Comparison of ENCODE assay signal across 8 cellular contexts in the genomic region with DNA sequence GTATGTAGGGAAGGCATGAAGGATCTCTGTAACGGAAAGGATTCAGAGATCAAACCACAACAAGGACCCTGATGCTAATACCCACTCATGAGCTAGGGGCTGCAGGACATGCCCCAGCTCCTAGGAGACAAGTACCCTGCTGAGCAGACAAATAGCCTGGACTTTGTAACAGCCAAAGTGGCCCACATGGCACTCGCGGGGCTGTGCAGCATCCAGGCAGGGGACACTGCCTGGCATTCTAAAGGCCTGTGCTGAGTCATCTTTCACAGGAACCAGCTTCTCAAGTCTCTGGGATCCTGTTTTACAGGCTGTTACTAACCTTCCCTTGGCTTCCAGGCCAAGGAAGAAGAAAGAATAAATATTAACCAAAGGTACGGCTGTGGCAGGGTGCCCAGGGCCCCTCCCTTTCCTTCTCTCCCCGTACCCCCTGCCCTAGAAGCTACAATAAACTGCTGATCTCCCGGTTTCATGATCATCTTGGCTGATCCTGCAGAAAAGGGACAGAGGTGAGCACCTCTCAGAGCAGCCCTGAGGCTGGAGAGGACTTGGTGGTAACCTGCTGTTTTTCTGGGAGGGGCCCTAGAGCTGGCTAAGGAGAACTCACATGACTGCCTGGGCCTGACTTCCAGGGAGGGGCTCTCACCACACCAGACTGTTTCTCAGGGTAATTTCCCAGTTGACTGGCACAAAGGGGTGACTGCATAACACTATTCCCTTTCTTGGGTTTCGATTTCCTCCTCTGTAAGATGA. TPM values are rescaled to one million over a fixed set of nuclear protein-coding genes. Genes with fewer than 3 reads are reported as not detected.
DNase-seq lines count a peak whose midpoint lies in the region; ATAC-seq, FAIRE-seq and TF ChIP-seq lines count a peak whose summit lies in the region.

No MANE protein-coding gene starts in this region.

- H3K27ac ChIP-seq in astrocyte (ENCODE audit: low read depth, low read length) (no peak overlapping the region), stomach smooth muscle (ENCODE audit: low read length) (peak overlapping the region; percentile 18)

- ATAC-seq in HG03280 (IDR thresholded peaks at IDR 0.05; ENCODE audit: unreplicated experiment) = no peak
- no peak for ATAC-seq in stimulated activated effector memory CD8-positive, alpha-beta T cell treated with anti-CD3 and anti-CD28 coated beads, Interleukin-12 subunit alpha, Interleukin-12 subunit beta, amount 100 ng/mL, for 72 hours

- TF ChIP-seq CTCF in CD14-positive monocyte (IDR thresholded peaks at IDR 0.05) (no peak), astrocyte (IDR thresholded peaks at IDR 0.05; ENCODE audit: insufficient read depth, low read depth, low read length) (no peak)

- H3K9ac ChIP-seq in astrocyte (ENCODE audit: low read length) = no peak overlapping the region
- peak overlapping the region in 1 of 2 donors; percentile 21 for H3K9ac ChIP-seq in stomach smooth muscle (ENCODE audit: low read length in 2 of 2)

- peak overlapping the region; percentile 95 to 99 (median 98) for H3K27ac Mint-ChIP-seq in CD14-positive monocyte
- H3K27ac Mint-ChIP-seq in astrocyte (ENCODE audit: unreplicated experiment) = peak overlapping the region; percentile 77
- H3K27ac Mint-ChIP-seq in stimulated activated effector memory CD8-positive, alpha-beta T cell treated with anti-CD3 and anti-CD28 coated beads, Interleukin-12 subunit alpha, Interleukin-12 subunit beta, amount 100 ng/mL, for 72 hours = no peak overlapping the region

- no peaks in the 10 kb centered on the region for H3K27me3 ChIP-seq in astrocyte (ENCODE audit: insufficient read depth, low read length)
- no peaks in the 10 kb centered on the region for H3K27me3 ChIP-seq in stomach smooth muscle (ENCODE audit: control insufficient read depth in 1 of 2, insufficient read depth in 2 of 2, low read length in 2 of 2)

- H3K79me2 ChIP-seq in astrocyte (ENCODE audit: insufficient read depth, low read length) = no peaks in the 10 kb centered on the region

- H3K9me3 ChIP-seq in astrocyte (ENCODE audit: insufficient read depth, low read depth, low read length) = no peaks in the 10 kb centered on the region
- H3K9me3 ChIP-seq in stomach smooth muscle (ENCODE audit: control insufficient read depth in 2 of 2, low read length in 2 of 2) = no peaks in the 10 kb centered on the region

- DNase-seq in CD14-positive monocyte (ENCODE audit: low spot score) (peak; percentile 78), LHCN-M2 (ENCODE audit: low read depth) (peak; percentile 50), astrocyte (ENCODE audit: low read depth) (peak; percentile 31), islet precursor cell (peak; percentile 94), NCI-H1436 (lab: John Stamatoyannopoulos, UW) (no peak)
- DNase-seq in stimulated activated effector memory CD8-positive, alpha-beta T cell treated with anti-CD3 and anti-CD28 coated beads, Interleukin-12 subunit alpha, Interleukin-12 subunit beta, amount 100 ng/mL, for 72 hours (ENCODE audit: low spot score in 2 of 2) = no peak

- FAIRE-seq in astrocyte (lab: Jason Lieb, UNC) = no peak

- H3K36me3 ChIP-seq in astrocyte (ENCODE audit: insufficient read depth, low read length) (no peaks in the 10 kb centered on the region), stomach smooth muscle (ENCODE audit: control insufficient read depth in 2 of 2, insufficient read depth in 2 of 2, low read length in 2 of 2) (no peaks in the 10 kb centered on the region)

- H2AFZ ChIP-seq in astrocyte (ENCODE audit: low read depth, low read length) = peak overlapping the region; percentile 74

- H4K20me1 ChIP-seq in astrocyte (ENCODE audit: insufficient read depth, low read length) = no peaks in the 10 kb centered on the region

- no peak overlapping the region for H3K4me3 ChIP-seq in astrocyte (ENCODE audit: insufficient read depth, low read depth, low read length)
- no peak overlapping the region for H3K4me3 ChIP-seq in stomach smooth muscle (ENCODE audit: low read length in 2 of 2)

- intact Hi-C loops in CD14-positive monocyte (cut with micrococcal nuclease) = loop anchor here (2.0 to 10.0 kb wide), 5 partner anchors 15 to 407 kb away; a partner anchor contains a TSS

- H3K36me3 Mint-ChIP-seq in CD14-positive monocyte (no peaks in the 10 kb centered on the region), astrocyte (ENCODE audit: low read depth, unreplicated experiment) (no peaks in the 10 kb centered on the region)
- no peaks in the 10 kb centered on the region for H3K36me3 Mint-ChIP-seq in stimulated activated effector memory CD8-positive, alpha-beta T cell treated with anti-CD3 and anti-CD28 coated beads, Interleukin-12 subunit alpha, Interleukin-12 subunit beta, amount 100 ng/mL, for 72 hours

- H3K9me3 Mint-ChIP-seq in CD14-positive monocyte (no peaks in the 10 kb centered on the region), astrocyte (ENCODE audit: unreplicated experiment) (no peaks in the 10 kb centered on the region)
- H3K9me3 Mint-ChIP-seq in stimulated activated effector memory CD8-positive, alpha-beta T cell treated with anti-CD3 and anti-CD28 coated beads, Interleukin-12 subunit alpha, Interleukin-12 subunit beta, amount 100 ng/mL, for 72 hours = no peaks in the 10 kb centered on the region

- H3K4me1 ChIP-seq in astrocyte (ENCODE audit: insufficient read depth, low read length) = peaks cover 7% of the 10 kb centered on the region
- H3K4me1 ChIP-seq in stomach smooth muscle (ENCODE audit: control insufficient read depth, insufficient read depth, low read length) = peaks cover 8% of the 10 kb centered on the region

- H3K27me3 Mint-ChIP-seq in CD14-positive monocyte (ENCODE audit: low read depth in 3 of 3) (peaks cover 0 to 2% (median 2%) of the 10 kb centered on the region in 3 donors), astrocyte (ENCODE audit: low read depth, unreplicated experiment) (no peaks in the 10 kb centered on the region)

- H3K4me2 ChIP-seq in astrocyte (ENCODE audit: low read length) = no peak overlapping the region

- peaks cover 53% of the 10 kb centered on the region for H3K4me1 Mint-ChIP-seq in CD14-positive monocyte
- H3K4me1 Mint-ChIP-seq in astrocyte (ENCODE audit: low read depth, unreplicated experiment) = peaks cover 11% of the 10 kb centered on the region
- H3K4me1 Mint-ChIP-seq in stimulated activated effector memory CD8-positive, alpha-beta T cell treated with anti-CD3 and anti-CD28 coated beads, Interleukin-12 subunit alpha, Interleukin-12 subunit beta, amount 100 ng/mL, for 72 hours = peaks cover 12% of the 10 kb centered on the region

- H3K4me3 Mint-ChIP-seq in CD14-positive monocyte = peak overlapping the region; percentile 54 to 84
- H3K4me3 Mint-ChIP-seq in astrocyte (ENCODE audit: unreplicated experiment) = no peak overlapping the region
- no peak overlapping the region for H3K4me3 Mint-ChIP-seq in stimulated activated effector memory CD8-positive, alpha-beta T cell treated with anti-CD3 and anti-CD28 coated beads, Interleukin-12 subunit alpha, Interleukin-12 subunit beta, amount 100 ng/mL, for 72 hours

RNA-seq across cellular contexts. Expression of a gene that starts 4.2 kb away (rescaled TPM):
- not detected for polyA plus RNA-seq in CD14-positive monocyte
- not detected in 2 replicates for total RNA-seq in LHCN-M2 (2014; rRNA removed)
- polyA plus RNA-seq in LHCN-M2 (2012) = 0.02 TPM
- total RNA-seq in astrocyte = not detected in 2 replicates

RNA-seq across cellular contexts. Expression of a gene that starts 35.5 kb away (rescaled TPM):
- polyA plus RNA-seq in CD14-positive monocyte = not detected
- total RNA-seq in LHCN-M2 (2014; rRNA removed) (not detected in 2 replicates), astrocyte (26.9 and 39.6 TPM in 2 replicates)
- 0.05 TPM for polyA plus RNA-seq in LHCN-M2 (2012)

RNA-seq across cellular contexts. Expression of a gene that starts 48.4 kb away (rescaled TPM):
- polyA plus RNA-seq in CD14-positive monocyte = 100 to 1,000 TPM in 1 of 2 donors, 10 to 100 TPM in 1; 81.8 to 116 TPM
- total RNA-seq in LHCN-M2 (2014; rRNA removed) (35.5 and 41.8 TPM in 2 replicates), astrocyte (89.4 and 113 TPM in 2 replicates)
- polyA plus RNA-seq in LHCN-M2 (2012) = 45.9 TPM

Comparison
In these comparisons a context has a peak if more than half of its experiments do, and no peak if none do; other contexts are left out.
1. DNase-seq: peak in CD14-positive monocyte (single experiment), LHCN-M2 (single experiment), astrocyte (single experiment) and islet precursor cell (single experiment); none in stimulated activated effector memory CD8-positive, alpha-beta T cell treated with anti-CD3 and anti-CD28 coated beads, Interleukin-12 subunit alpha, Interleukin-12 subunit beta, amount 100 ng/mL, for 72 hours (0 of 2) and NCI-H1436 (single experiment).
2. H3K4me3 Mint-ChIP-seq: peak in CD14-positive monocyte (2 of 2); none in astrocyte (single experiment) and stimulated activated effector memory CD8-positive, alpha-beta T cell treated with anti-CD3 and anti-CD28 coated beads, Interleukin-12 subunit alpha, Interleukin-12 subunit beta, amount 100 ng/mL, for 72 hours (single experiment).
3. RNA of a gene that starts 35.5 kb away (total RNA-seq): 26.9 to 39.6 TPM in astrocyte; not detected in LHCN-M2; every median in the first group is over 10 times any median in the second.